Comparison of ENCODE assay signal across 9 cellular contexts in the genomic region with DNA sequence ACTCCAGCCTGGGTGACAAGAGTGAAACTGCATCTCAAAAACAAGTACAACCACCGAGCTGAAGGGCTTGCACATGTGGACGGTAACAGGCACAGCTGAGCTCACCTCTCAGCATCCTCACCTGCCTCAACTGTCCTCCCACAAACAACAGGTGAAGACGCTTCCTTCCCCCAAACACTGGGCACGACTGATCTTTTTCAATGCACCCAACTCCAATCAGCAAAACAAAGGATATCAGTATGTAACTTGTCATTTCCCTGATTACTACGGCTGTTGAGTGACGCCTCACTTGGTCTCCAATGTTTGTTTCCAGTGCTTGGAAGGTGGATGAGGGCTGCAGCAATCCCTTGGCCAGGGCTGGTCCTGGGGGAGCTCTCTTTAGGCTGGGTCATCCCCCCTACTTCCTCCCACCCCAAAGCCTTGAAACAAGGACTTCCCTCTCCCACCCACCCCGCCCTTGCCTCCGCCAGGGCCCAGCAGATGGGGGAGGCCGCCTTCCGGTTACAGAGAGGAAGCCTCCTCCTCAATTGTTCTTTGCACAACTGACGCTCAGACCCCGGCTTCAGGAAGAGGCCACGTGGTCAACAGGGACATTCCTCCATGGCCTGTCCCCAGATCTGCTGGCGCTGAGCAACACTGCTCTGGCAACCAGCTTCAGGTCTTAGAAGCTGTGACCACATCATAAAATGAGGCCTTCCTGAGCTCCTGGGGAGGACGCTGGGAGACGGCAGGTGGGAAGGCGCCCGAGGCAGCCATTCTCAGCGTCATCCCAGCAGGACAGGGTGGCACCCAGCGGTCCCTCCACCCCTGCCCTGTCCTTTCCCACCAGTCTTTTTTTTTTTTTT. TPM values are rescaled to one million over a fixed set of nuclear protein-coding genes. Genes with fewer than 3 reads are reported as not detected.
DNase-seq lines count a peak whose midpoint lies in the region; ATAC-seq, FAIRE-seq and TF ChIP-seq lines count a peak whose summit lies in the region.
"Had no signal": no experiment of that assay in that cellular context is flagged by ENCODE, and none has a peak within 500 bp of the region (broad histone marks: within the 10 kb centered on the region; RNA-seq: fewer than 3 reads in every experiment).

No MANE protein-coding gene starts in this region.

- H3K79me2 ChIP-seq in GM23248 (ENCODE audit: insufficient read depth) (no peaks in the 10 kb centered on the region), PC-9 (ENCODE audit: low read depth) (no peaks in the 10 kb centered on the region)

- peaks cover 58% of the 10 kb centered on the region for H3K4me1 Mint-ChIP-seq in T-helper 17 cell

- in situ Hi-C loops in GM23248 (cut with MboI): no loop called here

- FAIRE-seq in GM12892 (lab: Jason Lieb, UNC): peak; percentile 84

- peak; percentile 19 for ATAC-seq in T-helper 17 cell
- peak; percentile 32 for ATAC-seq in esophagus mucosa

- H3K4me1 ChIP-seq in sigmoid colon: peaks cover 0 to 4% (median 0%) of the 10 kb centered on the region in 4 donors
- H3K4me1 ChIP-seq in GM23248 (ENCODE audit: insufficient read depth): no peaks in the 10 kb centered on the region
- H3K4me1 ChIP-seq in PC-9 (replicated peaks; ENCODE audit: insufficient read depth): no peaks in the 10 kb centered on the region

- DNase-seq in GM12892 (ENCODE audit: insufficient read length) (no peak), T-helper 17 cell (peak in 1 of 3 donors; percentile 45), sigmoid colon (peak; percentile 86), NCI-H1092 treated with DMSO at 0.1 percent for 48 hours (lab: John Stamatoyannopoulos, UW) (no peak), GM23248 (no peak), NCI-H774 (lab: John Stamatoyannopoulos, UW) (no peak), PC-9 (no peak)

- intact Hi-C loops in sigmoid colon (cut with DNase I) (no loop called here), PC-9 (cut with micrococcal nuclease; ENCODE audit: unreplicated experiment) (no loop called here)

- H3K4me3 ChIP-seq in sigmoid colon (no peak overlapping the region), GM23248 (no peak overlapping the region), PC-9 (no peak overlapping the region)
- H3K4me3 ChIP-seq: HAP-1 had no signal

- H3K4me3 Mint-ChIP-seq in T-helper 17 cell: peak overlapping the region; percentile 98

- no peaks in the 10 kb centered on the region for H3K36me3 ChIP-seq in sigmoid colon
- H3K36me3 ChIP-seq in GM23248 (ENCODE audit: low read depth): no peaks in the 10 kb centered on the region
- H3K36me3 ChIP-seq in PC-9 (ENCODE audit: low read depth): no peaks in the 10 kb centered on the region

- no TSS peak for BruUV-seq in PC-9 (replicated peaks; lab: Mats Ljungman, UMichigan)

- H3K27ac ChIP-seq in sigmoid colon (peak overlapping the region; percentile 42 to 65 (median 52)), GM23248 (no peak overlapping the region), PC-9 (no peak overlapping the region)

- H3K27ac Mint-ChIP-seq in T-helper 17 cell: peak overlapping the region; percentile 99

- no peak for TF ChIP-seq EP300 in sigmoid colon (IDR thresholded peaks at IDR 0.05)

- no peaks in the 10 kb centered on the region for H3K9me3 ChIP-seq in T-helper 17 cell (ENCODE audit: control insufficient read depth, low read length, poor library complexity, severe bottlenecking)
- H3K9me3 ChIP-seq in sigmoid colon: no peaks in the 10 kb centered on the region
- no peaks in the 10 kb centered on the region for H3K9me3 ChIP-seq in GM23248 (ENCODE audit: low read depth)
- H3K9me3 ChIP-seq in PC-9 (ENCODE audit: insufficient read depth, low read depth): no peaks in the 10 kb centered on the region
- H3K9me3 ChIP-seq: HAP-1 had no signal

- CTCF ChIA-PET in PC-9 (lab: Charles Lee): no interaction called here

- H3F3A ChIP-seq in GM23248 (ENCODE audit: insufficient read depth): no peaks in the 10 kb centered on the region
- H3F3A ChIP-seq in PC-9 (ENCODE audit: insufficient read depth, low read depth): no peaks in the 10 kb centered on the region

- H3K27me3 ChIP-seq in sigmoid colon (peaks cover 0 to 27% (median 12%) of the 10 kb centered on the region in 3 donors), GM23248 (replicated peaks; ENCODE audit: insufficient read depth) (no peaks in the 10 kb centered on the region), PC-9 (ENCODE audit: insufficient read depth, low read depth) (no peaks in the 10 kb centered on the region)

- H3K36me3 Mint-ChIP-seq in T-helper 17 cell (ENCODE audit: low read depth): peaks cover 5% of the 10 kb centered on the region

- H2AFZ ChIP-seq in GM23248 (no peak overlapping the region), PC-9 (no peak overlapping the region)

- POLR2A ChIA-PET in PC-9 (lab: Charles Lee; ENCODE audit: unreplicated experiment): interaction anchor here (0.7 kb wide), 1 partner anchor 97 kb away, joined by 3 read pairs; no protein-coding TSS in a partner anchor

- H3K4me2 ChIP-seq in GM23248 (ENCODE audit: unreplicated experiment) (no peak overlapping the region), PC-9 (no peak overlapping the region)

- 42 to 78% methylated on average over 20 of the region's 20 CpGs for WGBS in sigmoid colon, 2 donors
- WGBS in GM23248 (ENCODE audit: low coverage in 1 of 2, low lambda C conversion rate in 2 of 2, missing lambda C conversion rate in 2 of 2), 2 experiments: 80 to 83% methylated on average over 18 to 20 of the region's 20 CpGs

- H3K9me2 ChIP-seq in GM23248 (ENCODE audit: insufficient read depth) (no peaks in the 10 kb centered on the region), PC-9 (ENCODE audit: insufficient read depth) (no peaks in the 10 kb centered on the region)

- TF ChIP-seq POLR2A in GM12892 (IDR thresholded peaks at IDR 0.05; ENCODE audit: low read depth, low read length) (peak; percentile 47; the same call in 1 of the 2 replicates), sigmoid colon (IDR thresholded peaks at IDR 0.05) (no peak)

- TF ChIP-seq CTCF in sigmoid colon (IDR thresholded peaks at IDR 0.05): no peak
- TF ChIP-seq CTCF in PC-9 (conservative IDR thresholded peaks at IDR 0.05): no peak

- no peak overlapping the region for H3K9ac ChIP-seq in GM23248

- H3K27me3 Mint-ChIP-seq in T-helper 17 cell: no peaks in the 10 kb centered on the region

- H4K20me1 ChIP-seq in GM23248 (ENCODE audit: insufficient read depth) (no peaks in the 10 kb centered on the region), PC-9 (ENCODE audit: insufficient read depth) (no peaks in the 10 kb centered on the region)

RNA-seq across cellular contexts. Expression of gene FAM78A, which starts 5.9 kb away (rescaled TPM):
- polyA plus RNA-seq in GM12892 (2012; ENCODE audit: missing spikeins): 6.8 TPM
- total RNA-seq in T-helper 17 cell (10 to 100 TPM; 59.5 to 60.4 TPM), esophagus mucosa (0.72 TPM), sigmoid colon (1 to 10 TPM; 1.2 to 3.0 (median 2.2) TPM), PC-9 (2021) (1.3 and 1.6 TPM in 2 replicates)
- polyA plus RNA-seq in sigmoid colon (10 to 100 TPM in 1 of 3 donors, 1 to 10 TPM in 1, under 1 TPM in 1; 0.60 to 11.9 (median 1.4) TPM), GM23248 (2016; fragmentation: Nextera tagmentation; extraction: Ambion mirVana) (0.23 and 0.29 TPM in 2 replicates)
- total RNA-seq in GM23248 (2014; rRNA removed; shearing (Covaris generic)): 0.38 and 1.1 TPM in 2 replicates

RNA-seq across cellular contexts. Expression of gene PLPP7, which starts 19.1 kb away (rescaled TPM):
- polyA plus RNA-seq in GM12892 (2012; ENCODE audit: missing spikeins): not detected
- under 1 TPM in 1 of 2 donors, not detected in 1; 0.17 TPM for total RNA-seq in T-helper 17 cell
- 0.28 TPM for total RNA-seq in esophagus mucosa
- total RNA-seq in sigmoid colon: 10 to 100 TPM; 14.3 to 31.9 (median 16.8) TPM
- 1 to 10 TPM in 2 of 3 donors, under 1 TPM in 1; 0.46 to 1.8 (median 1.5) TPM for polyA plus RNA-seq in sigmoid colon
- total RNA-seq in GM23248 (2014; rRNA removed; shearing (Covaris generic)): 0.13 and 0.32 TPM in 2 replicates
- polyA plus RNA-seq in GM23248 (2016; fragmentation: Nextera tagmentation; extraction: Ambion mirVana): 0.65 and 0.67 TPM in 2 replicates
- total RNA-seq in PC-9 (2021): not detected in 2 replicates

Comparison
In these comparisons a context has a peak if more than half of its experiments do, and no peak if none do; other contexts are left out.
1. H3K27ac ChIP-seq: peak in sigmoid colon (4 of 4); none in GM23248 (single experiment) and PC-9 (single experiment).
2. RNA of gene FAM78A, which starts 5.9 kb away (total RNA-seq): 59.5 to 60.4 TPM in T-helper 17 cell; 1.2 to 3.0 TPM in sigmoid colon, 1.3 to 1.6 TPM in PC-9, 0.38 to 1.1 TPM in GM23248 and 0.72 TPM in esophagus mucosa (single experiment); every median in the first group is over 10 times any median in the second.
3. RNA of gene PLPP7, which starts 19.1 kb away (total RNA-seq): 14.3 to 31.9 TPM in sigmoid colon; 0.13 to 0.32 TPM in GM23248, 0.28 TPM in esophagus mucosa (single experiment), 0.17 TPM in T-helper 17 cell and not detected in PC-9; every median in the first group is over 10 times any median in the second.